8 cellular contexts compared by ENCODE assay signal in the genomic region with DNA sequence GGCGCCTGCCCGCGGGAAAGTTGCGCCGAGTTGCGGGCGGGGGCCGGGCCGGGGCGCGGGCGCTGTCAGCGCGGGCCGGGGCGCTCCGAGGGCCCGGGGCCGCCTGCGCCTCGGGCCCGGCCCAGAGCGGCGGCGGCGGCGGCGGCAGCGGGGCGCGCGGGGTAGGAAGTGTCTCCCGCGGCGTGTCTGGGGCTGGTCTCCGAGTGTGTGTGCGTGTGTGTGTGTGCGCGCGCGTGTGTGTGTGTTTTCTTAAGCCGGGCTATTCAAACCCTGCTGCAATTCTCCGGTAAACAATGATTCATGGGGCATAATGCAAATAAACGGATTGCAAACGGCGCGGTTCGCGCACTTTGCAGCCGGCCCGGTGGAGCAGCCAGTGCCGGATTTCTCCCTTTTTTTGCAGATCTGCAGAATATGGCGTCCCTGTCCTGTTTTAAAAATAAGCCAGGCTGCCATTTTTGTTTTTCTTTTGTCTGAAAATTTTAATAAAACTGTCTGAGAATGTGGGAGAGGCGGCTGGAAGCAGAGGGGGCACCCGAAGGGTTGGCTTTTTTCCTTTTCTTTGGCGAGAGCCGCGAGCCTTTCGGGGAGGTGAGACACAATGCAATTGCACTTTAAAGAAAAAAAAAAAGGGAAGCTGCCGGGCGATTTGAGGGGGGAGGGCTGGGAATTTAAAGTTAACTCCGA. TPM values are rescaled to one million over a fixed set of nuclear protein-coding genes. Genes with fewer than 3 reads are reported as not detected.
A peak's percentile ranks its signal among the peaks of the same experiment; 100 is the strongest.
DNase-seq lines count a peak whose midpoint lies in the region; ATAC-seq and TF ChIP-seq lines count a peak whose summit lies in the region.

No MANE protein-coding gene starts in this region.

- H4K20me1 ChIP-seq in KMS-11 (ENCODE audit: insufficient read depth): no peaks in the 10 kb centered on the region

- no peaks in the 10 kb centered on the region for H3K27me3 ChIP-seq in ACC112 (ENCODE audit: insufficient read depth, low read length)
- H3K27me3 ChIP-seq in KMS-11 (ENCODE audit: insufficient read depth, low read depth): no peaks in the 10 kb centered on the region; the same call in 1 of the 2 replicates
- no peaks in the 10 kb centered on the region for H3K27me3 ChIP-seq in transverse colon

- peak overlapping the region; percentile 95 for H3K4me3 Mint-ChIP-seq in glutamatergic neuron (ENCODE audit: unreplicated experiment)

- H3K4me3 ChIP-seq in ACC112 (ENCODE audit: low read depth, low read length) (peak overlapping the region; percentile 88), KMS-11 (IDR thresholded peaks at IDR 0.05; ENCODE audit: insufficient read depth, low read depth, low read length) (peak overlapping the region; percentile 36), SK-N-MC (peak overlapping the region; percentile 95), transverse colon (peak overlapping the region; percentile 52 to 74 (median 65))

- intact Hi-C loops in transverse colon (cut with DNase I; ENCODE audit: low total_unique reads): no loop called here

- ATAC-seq in GM18907 (IDR thresholded peaks at IDR 0.05; ENCODE audit: unreplicated experiment): peak; percentile 12
- peak; percentile 57 to 71 for ATAC-seq in activated naive CD4-positive, alpha-beta T cell treated with anti-CD3 and anti-CD28 coated beads, Interleukin-2, amount 50 U/mL, for 72 hours

- TF ChIP-seq CTCF in KMS-11 (conservative IDR thresholded peaks at IDR 0.05; ENCODE audit: low read depth, low read length): no peak
- TF ChIP-seq CTCF in glutamatergic neuron (IDR thresholded peaks at IDR 0.05; ENCODE audit: partially characterized antibody, unreplicated experiment): no peak
- no peak for TF ChIP-seq CTCF in transverse colon (IDR thresholded peaks at IDR 0.05)

- H3K79me2 ChIP-seq in ACC112 (ENCODE audit: control insufficient read depth, insufficient read depth, low read length, unreplicated experiment) (peaks cover 34% of the 10 kb centered on the region), KMS-11 (ENCODE audit: insufficient read depth, low read depth) (no peaks in the 10 kb centered on the region)

- H3K4me1 Mint-ChIP-seq in glutamatergic neuron (ENCODE audit: low read depth, unreplicated experiment): peaks cover 30% of the 10 kb centered on the region

- no peaks in the 10 kb centered on the region for H3K9me3 ChIP-seq in SK-N-MC (ENCODE audit: low read depth, low read length)
- H3K9me3 ChIP-seq in transverse colon: no peaks in the 10 kb centered on the region

- peak overlapping the region; percentile 61 for H3K27ac ChIP-seq in ACC112 (ENCODE audit: low read depth, low read length)
- H3K27ac ChIP-seq in KMS-11: peak overlapping the region; percentile 10; the same call in 1 of the 2 replicates
- H3K27ac ChIP-seq in SK-N-MC: peak overlapping the region; percentile 87
- peak overlapping the region; percentile 85 to 94 (median 86) for H3K27ac ChIP-seq in transverse colon

- H3K9ac ChIP-seq in KMS-11 (peak overlapping the region; percentile 69; the same call in 1 of the 2 replicates), SK-N-MC (ENCODE audit: insufficient read length) (peak overlapping the region; percentile 94)

- H2AFZ ChIP-seq in ACC112 (ENCODE audit: low read length, unreplicated experiment) (peak overlapping the region; percentile 80), KMS-11 (ENCODE audit: low read depth) (peak overlapping the region; percentile 77)

- peak overlapping the region; percentile 82 for H3K4me2 ChIP-seq in KMS-11

- peak; percentile 52 for TF ChIP-seq POLR2A in transverse colon (IDR thresholded peaks at IDR 0.05)

- no peaks in the 10 kb centered on the region for H3K36me3 ChIP-seq in ACC112 (ENCODE audit: insufficient read depth, low read length)
- H3K36me3 ChIP-seq in KMS-11 (ENCODE audit: insufficient read depth): no peaks in the 10 kb centered on the region
- H3K36me3 ChIP-seq in SK-N-MC (ENCODE audit: insufficient read depth, low read length): no peaks in the 10 kb centered on the region
- H3K36me3 ChIP-seq in transverse colon: no peaks in the 10 kb centered on the region

- DNase-seq in SK-N-MC (ENCODE audit: low read depth, low spot score) (peak; percentile 10), glutamatergic neuron (peak; percentile 32), occipital lobe (lab: John Stamatoyannopoulos, UW) (peak; percentile 11), transverse colon (peak; percentile 76)
- peak in 1 of 2 donors; percentile 48 for DNase-seq in activated naive CD4-positive, alpha-beta T cell treated with anti-CD3 and anti-CD28 coated beads, Interleukin-2, amount 50 U/mL, for 72 hours (ENCODE audit: low spot score in 2 of 2)

- peaks cover 15% of the 10 kb centered on the region for H3K4me1 ChIP-seq in ACC112 (ENCODE audit: control insufficient read depth, insufficient read depth, low read length, unreplicated experiment)
- no peaks in the 10 kb centered on the region for H3K4me1 ChIP-seq in KMS-11 (ENCODE audit: low read depth, poor library complexity, severe bottlenecking)
- peaks cover 13 to 39% (median 28%) of the 10 kb centered on the region in 4 donors for H3K4me1 ChIP-seq in transverse colon

- H3K27me3 Mint-ChIP-seq in glutamatergic neuron (ENCODE audit: unreplicated experiment): peaks cover 8% of the 10 kb centered on the region

- in situ Hi-C loops in transverse colon (cut with MboI; ENCODE audit: low pct_ligation_motif_present in 1 of 4, low pct_unique_long_range_greater_than_20kb in 1 of 4, low sequenced_read_pairs in 3 of 4): no loop called here

- TF ChIP-seq EP300 in transverse colon (IDR thresholded peaks at IDR 0.05; ENCODE audit: low read depth): no peak

- H3K36me3 Mint-ChIP-seq in activated naive CD4-positive, alpha-beta T cell treated with anti-CD3 and anti-CD28 coated beads, Interleukin-2, amount 50 U/mL, for 72 hours: peaks cover 5 to 6% of the 10 kb centered on the region in 2 donors
- H3K36me3 Mint-ChIP-seq in glutamatergic neuron (ENCODE audit: unreplicated experiment): no peaks in the 10 kb centered on the region

- peak overlapping the region; percentile 80 to 98 for H3K27ac Mint-ChIP-seq in activated naive CD4-positive, alpha-beta T cell treated with anti-CD3 and anti-CD28 coated beads, Interleukin-2, amount 50 U/mL, for 72 hours
- peak overlapping the region; percentile 100 for H3K27ac Mint-ChIP-seq in glutamatergic neuron (ENCODE audit: unreplicated experiment)

- 0% methylated on average over 7 to 56 of the region's 62 CpGs for WGBS in transverse colon (ENCODE audit: low coverage in 1 of 2), 2 donors

- H3K9me3 Mint-ChIP-seq in activated naive CD4-positive, alpha-beta T cell treated with anti-CD3 and anti-CD28 coated beads, Interleukin-2, amount 50 U/mL, for 72 hours: no peaks in the 10 kb centered on the region
- peaks cover 6% of the 10 kb centered on the region for H3K9me3 Mint-ChIP-seq in glutamatergic neuron (ENCODE audit: unreplicated experiment)

RNA-seq across cellular contexts. Expression of gene ZNF362, which starts 0.6 kb away (rescaled TPM):
- 10 to 100 TPM in 1 of 2 donors, 1 to 10 TPM in 1; 3.0 to 14.1 TPM for total RNA-seq in activated naive CD4-positive, alpha-beta T cell treated with anti-CD3 and anti-CD28 coated beads, Interleukin-2, amount 50 U/mL, for 72 hours
- total RNA-seq in glutamatergic neuron (ENCODE audit: unreplicated experiment) (69.8 TPM), occipital lobe (17.3 TPM), transverse colon (100 to 1,000 TPM in 1 of 4 donors, 10 to 100 TPM in 1, 1 to 10 TPM in 2; 7.9 to 121 (median 12.1) TPM)

Comparison
In these comparisons a context has a peak if more than half of its experiments do, and no peak if none do; other contexts are left out.
1. H3K27ac ChIP-seq: peak in every context shown above with its lines; median percentile 87 in SK-N-MC; 86 in transverse colon; 61 in ACC112; 10 in KMS-11.
2. H3K4me3 ChIP-seq: peak in every context shown above with its lines; median percentile 95 in SK-N-MC; 88 in ACC112; 65 in transverse colon; 36 in KMS-11.